Comparison of ENCODE assay signal across 20 cellular contexts in the genomic region with DNA sequence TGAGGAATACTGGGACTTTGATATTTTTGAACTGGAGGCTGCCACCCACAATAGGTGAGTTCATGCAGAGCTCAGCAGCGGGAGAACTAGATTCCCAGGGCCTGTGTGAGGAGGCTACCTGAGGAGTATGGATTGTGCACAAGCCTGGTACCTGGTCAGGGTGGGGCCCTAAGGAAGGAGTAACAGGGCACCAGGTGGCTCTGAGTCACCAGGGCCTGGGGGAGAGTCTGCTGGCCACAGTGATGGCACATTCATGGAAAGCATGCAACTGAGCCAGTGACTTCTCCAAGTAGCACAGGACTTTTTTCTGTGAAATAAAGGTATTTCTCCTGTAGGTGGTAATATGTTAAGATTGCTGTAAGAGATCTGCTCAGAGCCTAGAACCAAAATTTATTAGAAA.
DNase-seq lines count a peak whose midpoint lies in the region; ATAC-seq and TF ChIP-seq lines count a peak whose summit lies in the region.
"Had no signal": no experiment of that assay in that cellular context is flagged by ENCODE, and none has a peak within 500 bp of the region (broad histone marks: within the 10 kb centered on the region; RNA-seq: fewer than 3 reads in every experiment).

No MANE protein-coding gene starts in this region.

- peaks cover 8% of the 10 kb centered on the region for H3K4me1 Mint-ChIP-seq in Calu3 (ENCODE audit: low read depth, unreplicated experiment)
- H3K4me1 Mint-ChIP-seq in central memory CD8-positive, alpha-beta T cell, result no peaks in the 10 kb centered on the region
- peaks cover 2% of the 10 kb centered on the region for H3K4me1 Mint-ChIP-seq in T-helper 2 cell treated with Interferon-gamma antibody and Interleukin-4, amounts not matched to agents 5 μg/mL and 100 μg/mL, for 36 hours (ENCODE audit: low read depth)
- H3K4me1 Mint-ChIP-seq in activated T-cell treated with anti-CD3 and anti-CD28 coated beads, Interleukin-2, amount 50 U/mL, for 72 hours (ENCODE audit: low read depth), result peaks cover 12% of the 10 kb centered on the region
- H3K4me1 Mint-ChIP-seq: IgD-negative memory B cell had no signal

- H2AFZ ChIP-seq in PC-9 (no peak overlapping the region), osteoblast (ENCODE audit: low read length) (no peak overlapping the region)
- H2AFZ ChIP-seq: GM23248 had no signal

- H3K36me3 ChIP-seq in PC-9 (ENCODE audit: low read depth), result peaks cover 42% of the 10 kb centered on the region
- H3K36me3 ChIP-seq in osteoblast (ENCODE audit: insufficient read depth, low read length), result peaks cover 34% of the 10 kb centered on the region

- intact Hi-C loops in Calu3 (cut with micrococcal nuclease; ENCODE audit: unreplicated experiment), result no loop called here
- intact Hi-C loops in PC-9 (cut with micrococcal nuclease; ENCODE audit: unreplicated experiment), result no loop called here

- CTCF ChIA-PET in Calu3 (lab: Charles Lee) (interaction anchor here (0.7 kb wide), 1 partner anchor 293 kb away, joined by 3 read pairs; no protein-coding TSS in a partner anchor), PC-9 (lab: Charles Lee) (interaction anchor here (0.7 kb wide), 1 partner anchor 53 kb away, joined by 4 read pairs; no protein-coding TSS in a partner anchor)

- H4K20me1 ChIP-seq in PC-9 (ENCODE audit: insufficient read depth) (no peaks in the 10 kb centered on the region), osteoblast (ENCODE audit: insufficient read depth, low read length) (no peaks in the 10 kb centered on the region)

- H3K36me3 Mint-ChIP-seq in Calu3 (ENCODE audit: insufficient read depth, unreplicated experiment), result peaks cover 20% of the 10 kb centered on the region
- H3K36me3 Mint-ChIP-seq in central memory CD8-positive, alpha-beta T cell (ENCODE audit: insufficient read depth), result peaks cover 10% of the 10 kb centered on the region
- H3K36me3 Mint-ChIP-seq in T-helper 2 cell treated with Interferon-gamma antibody and Interleukin-4, amounts not matched to agents 5 μg/mL and 100 μg/mL, for 36 hours (ENCODE audit: low read depth), result peaks cover 17% of the 10 kb centered on the region
- H3K36me3 Mint-ChIP-seq in activated T-cell treated with anti-CD3 and anti-CD28 coated beads, Interleukin-2, amount 50 U/mL, for 72 hours (ENCODE audit: insufficient read depth in 2 of 2), result peaks cover 2 to 5% of the 10 kb centered on the region in 2 donors

- H3K4me3 Mint-ChIP-seq in Calu3 (ENCODE audit: low read depth, unreplicated experiment), result no peak overlapping the region
- H3K4me3 Mint-ChIP-seq in central memory CD8-positive, alpha-beta T cell, result no peak overlapping the region
- no peak overlapping the region for H3K4me3 Mint-ChIP-seq in T-helper 2 cell treated with Interferon-gamma antibody and Interleukin-4, amounts not matched to agents 5 μg/mL and 100 μg/mL, for 36 hours
- no peak overlapping the region for H3K4me3 Mint-ChIP-seq in activated T-cell treated with anti-CD3 and anti-CD28 coated beads, Interleukin-2, amount 50 U/mL, for 72 hours
- H3K4me3 Mint-ChIP-seq: IgD-negative memory B cell had no signal

- H3K9me3 Mint-ChIP-seq in Calu3 (ENCODE audit: low read depth, unreplicated experiment), result no peaks in the 10 kb centered on the region
- H3K9me3 Mint-ChIP-seq in central memory CD8-positive, alpha-beta T cell, result no peaks in the 10 kb centered on the region
- H3K9me3 Mint-ChIP-seq in T-helper 2 cell treated with Interferon-gamma antibody and Interleukin-4, amounts not matched to agents 5 μg/mL and 100 μg/mL, for 36 hours, result no peaks in the 10 kb centered on the region
- H3K9me3 Mint-ChIP-seq in activated T-cell treated with anti-CD3 and anti-CD28 coated beads, Interleukin-2, amount 50 U/mL, for 72 hours, result no peaks in the 10 kb centered on the region
- H3K9me3 Mint-ChIP-seq: IgD-negative memory B cell had no signal

- H3K4me2 ChIP-seq in PC-9 (no peak overlapping the region), osteoblast (ENCODE audit: insufficient read depth, low read length) (no peak overlapping the region)

- DNase-seq in Calu3 (peak; percentile 38), PC-9 (peak; percentile 71 to 79), osteoblast (ENCODE audit: insufficient read length, low spot score, missing footprints) (no peak)
- no peak for DNase-seq in central memory CD8-positive, alpha-beta T cell (ENCODE audit: low spot score in 2 of 2)
- DNase-seq in T-helper 2 cell treated with Interferon-gamma antibody and Interleukin-4, amounts not matched to agents 5 μg/mL and 100 μg/mL, for 36 hours (ENCODE audit: low spot score), result no peak
- DNase-seq in activated T-cell treated with anti-CD3 and anti-CD28 coated beads, Interleukin-2, amount 50 U/mL, for 72 hours, result no peak
- DNase-seq: C1 segment of cervical spinal cord; GM23248; HCEC 1CT; Kasumi-1; NCI-H1417; NCI-H1930; NCI-H446; NCI-H69; NK-92 treated with Interleukin-12 subunit alpha and Interleukin-12 subunit beta, amount 100 ng/mL, for 24 hours; RPMI8226; SJCRH30 had no signal

- H3F3A ChIP-seq in PC-9 (ENCODE audit: insufficient read depth, low read depth), result peaks cover 11% of the 10 kb centered on the region

- H3K27me3 ChIP-seq in PC-9 (ENCODE audit: insufficient read depth, low read depth), result no peaks in the 10 kb centered on the region
- H3K27me3 ChIP-seq in layer of hippocampus (ENCODE audit: control insufficient read depth, insufficient read depth, low read length), result no peaks in the 10 kb centered on the region
- no peaks in the 10 kb centered on the region for H3K27me3 ChIP-seq in osteoblast (ENCODE audit: insufficient read depth, low read length)
- H3K27me3 ChIP-seq: SJCRH30 had no signal

- POLR2A ChIA-PET in PC-9 (lab: Charles Lee; ENCODE audit: unreplicated experiment), result interaction anchor here (0.7 kb wide), 1 partner anchor 399 kb away, joined by 16 read pairs; no protein-coding TSS in a partner anchor

- no peaks in the 10 kb centered on the region for H3K79me2 ChIP-seq in PC-9 (ENCODE audit: low read depth)
- no peaks in the 10 kb centered on the region for H3K79me2 ChIP-seq in osteoblast (ENCODE audit: insufficient read depth, low read length)

- no peak for ATAC-seq in central memory CD8-positive, alpha-beta T cell (replicated peaks; ENCODE audit: extremely low read depth, poor library complexity, severe bottlenecking)
- ATAC-seq in GM18873 (IDR thresholded peaks at IDR 0.05; ENCODE audit: low FRiP score, unreplicated experiment), result no peak
- no peak for ATAC-seq in activated T-cell treated with anti-CD3 and anti-CD28 coated beads, Interleukin-2, amount 50 U/mL, for 72 hours (replicated peaks in 1 of 2)

- H3K4me1 ChIP-seq in PC-9 (replicated peaks; ENCODE audit: insufficient read depth) (peaks cover 9% of the 10 kb centered on the region; the same call in 1 of the 2 replicates), osteoblast (ENCODE audit: insufficient read depth, low read length) (no peaks in the 10 kb centered on the region)
- H3K4me1 ChIP-seq: SJCRH30 had no signal

- H3K27ac ChIP-seq in PC-9, result peak overlapping the region; percentile 33; the same call in 1 of the 2 replicates
- H3K27ac ChIP-seq in layer of hippocampus (ENCODE audit: low read depth, low read length), result peak overlapping the region; percentile 72
- H3K27ac ChIP-seq in osteoblast (ENCODE audit: low read depth, low read length), result no peak overlapping the region
- H3K27ac ChIP-seq: GM23248, SJCRH30 had no signal

- H3K9me2 ChIP-seq in PC-9 (ENCODE audit: insufficient read depth), result no peaks in the 10 kb centered on the region

- H3K27me3 Mint-ChIP-seq in Calu3 (ENCODE audit: unreplicated experiment), result no peaks in the 10 kb centered on the region
- H3K27me3 Mint-ChIP-seq in central memory CD8-positive, alpha-beta T cell, result no peaks in the 10 kb centered on the region
- no peaks in the 10 kb centered on the region for H3K27me3 Mint-ChIP-seq in T-helper 2 cell treated with Interferon-gamma antibody and Interleukin-4, amounts not matched to agents 5 μg/mL and 100 μg/mL, for 36 hours (ENCODE audit: low read depth)
- no peaks in the 10 kb centered on the region for H3K27me3 Mint-ChIP-seq in activated T-cell treated with anti-CD3 and anti-CD28 coated beads, Interleukin-2, amount 50 U/mL, for 72 hours (ENCODE audit: low read depth)
- H3K27me3 Mint-ChIP-seq: IgD-negative memory B cell had no signal

- H3K9me3 ChIP-seq in PC-9 (ENCODE audit: insufficient read depth, low read depth), result 0 out of 2 replicates have a peak, but pooled peaks cover 2% of the 10 kb centered on the region
- no peaks in the 10 kb centered on the region for H3K9me3 ChIP-seq in osteoblast (ENCODE audit: low read depth, low read length)
- H3K9me3 ChIP-seq: SJCRH30 had no signal

- no peak overlapping the region for H3K27ac Mint-ChIP-seq in Calu3 (ENCODE audit: unreplicated experiment)
- H3K27ac Mint-ChIP-seq in central memory CD8-positive, alpha-beta T cell (ENCODE audit: low read depth), result peak overlapping the region; percentile 61
- no peak overlapping the region for H3K27ac Mint-ChIP-seq in T-helper 2 cell treated with Interferon-gamma antibody and Interleukin-4, amounts not matched to agents 5 μg/mL and 100 μg/mL, for 36 hours
- H3K27ac Mint-ChIP-seq in activated T-cell treated with anti-CD3 and anti-CD28 coated beads, Interleukin-2, amount 50 U/mL, for 72 hours, result no peak overlapping the region
- H3K27ac Mint-ChIP-seq: IgD-negative memory B cell had no signal

- no peak overlapping the region for H3K4me3 ChIP-seq in PC-9
- H3K4me3 ChIP-seq in osteoblast (ENCODE audit: insufficient read depth, low read length), result no peak overlapping the region
- H3K4me3 ChIP-seq: GM23248, SJCRH30 had no signal

- BruUV-seq in Calu3 (replicated peaks; lab: Mats Ljungman, UMichigan) (no TSS peak), PC-9 (replicated peaks; lab: Mats Ljungman, UMichigan) (no TSS peak)

- TF ChIP-seq CTCF in Calu3 (IDR thresholded peaks at IDR 0.05; ENCODE audit: unreplicated experiment) (no peak), PC-9 (conservative IDR thresholded peaks at IDR 0.05) (no peak), osteoblast (IDR thresholded peaks at IDR 0.05; ENCODE audit: extremely low read depth, low read depth, low read length) (no peak)

Comparison
In these comparisons a context has a peak if more than half of its experiments do, and no peak if none do; other contexts are left out.
1. DNase-seq: peak in Calu3 (single experiment) and PC-9 (2 of 2); none in central memory CD8-positive, alpha-beta T cell (0 of 2), T-helper 2 cell treated with Interferon-gamma antibody and Interleukin-4, amounts not matched to agents 5 μg/mL and 100 μg/mL, for 36 hours (single experiment), osteoblast (single experiment) and activated T-cell treated with anti-CD3 and anti-CD28 coated beads, Interleukin-2, amount 50 U/mL, for 72 hours (0 of 2).